In the genomic region with DNA sequence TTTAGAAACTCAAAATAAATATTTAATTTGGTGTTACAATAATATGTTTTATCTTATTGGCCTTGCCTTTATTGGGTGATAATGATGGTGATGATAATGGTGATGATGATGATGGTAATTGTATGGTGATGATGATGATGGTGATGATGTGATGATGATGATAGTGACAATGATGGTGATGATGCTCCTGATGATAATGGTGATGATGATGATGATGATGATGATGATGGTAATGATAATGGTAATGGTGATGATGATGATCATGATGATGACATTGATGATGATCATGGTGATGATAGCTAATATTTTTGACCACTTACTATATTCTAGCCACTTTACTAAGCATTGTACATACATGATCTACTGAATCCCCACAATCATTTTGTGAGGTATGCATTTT, we compare ENCODE assay signal across 9 cellular contexts.
"Had no signal": no experiment of that assay in that cellular context is flagged by ENCODE, and none has a peak within 500 bp of the region (broad histone marks: within the 10 kb centered on the region; RNA-seq: fewer than 3 reads in every experiment).

No MANE protein-coding gene starts in this region.

- H2AFZ ChIP-seq: GM23338 had no signal

- ATAC-seq: GM23338 had no signal

- DNase-seq: H9, HCEC 1CT, HFFc6, KG1 had no signal

- H3K4me1 Mint-ChIP-seq: GM23338, H9, IgD-negative memory B cell had no signal

- H3K4me3 ChIP-seq: GM23338 had no signal

- FAIRE-seq: H1, H54, HTR-8/SVneo had no signal

- H3K36me3 Mint-ChIP-seq: IgD-negative memory B cell had no signal

- H3K4me3 Mint-ChIP-seq: GM23338, H9, HFFc6, IgD-negative memory B cell had no signal

- H3K27ac Mint-ChIP-seq: GM23338, H9, HFFc6 had no signal

- H3K4me2 ChIP-seq: GM23338 had no signal

- H3K27me3 Mint-ChIP-seq: IgD-negative memory B cell had no signal
